13 cellular contexts compared by ENCODE assay signal in genomic region chr3:143442761-143443477, GRCh38.
A peak's percentile ranks its signal among the peaks of the same experiment; 100 is the strongest.
DNase-seq lines count a peak whose midpoint lies in the region; ATAC-seq and TF ChIP-seq lines count a peak whose summit lies in the region.
"Had no signal": no experiment of that assay in that cellular context is flagged by ENCODE, and none has a peak within 500 bp of the region (broad histone marks: within the 10 kb centered on the region; RNA-seq: fewer than 3 reads in every experiment).

No MANE protein-coding gene starts in this region.

- no peaks in the 10 kb centered on the region for H3K27me3 ChIP-seq in left ventricle myocardium inferior (ENCODE audit: low read depth)
- H3K27me3 ChIP-seq in trophoblast cell (ENCODE audit: insufficient read depth, low read length), result no peaks in the 10 kb centered on the region
- H3K27me3 ChIP-seq: BE2C, testis had no signal

- no peak for ATAC-seq in left cardiac atrium

- no peak overlapping the region for H2BK12ac ChIP-seq in trophoblast cell (ENCODE audit: low read length)

- no peak overlapping the region for H3K4ac ChIP-seq in trophoblast cell (ENCODE audit: low read depth, low read length)

- WGBS in trophoblast cell (ENCODE audit: extremely low coverage, insufficient coverage, insufficient read length), result no CpG with 5 or more reads among the region's 4 CpGs

- TF ChIP-seq CTCF in left ventricle myocardium inferior (IDR thresholded peaks at IDR 0.05; ENCODE audit: borderline replicate concordance), result no peak
- no peak for TF ChIP-seq CTCF in fibroblast of villous mesenchyme (IDR thresholded peaks at IDR 0.05; ENCODE audit: insufficient read depth, low read depth, low read length)

- no peak overlapping the region for H2BK5ac ChIP-seq in trophoblast cell (ENCODE audit: low read depth, low read length, poor library complexity)

- H3K27ac ChIP-seq in left ventricle myocardium inferior (replicated peaks), result peak overlapping the region; percentile 60
- no peak overlapping the region for H3K27ac ChIP-seq in trophoblast cell (ENCODE audit: low read depth, low read length)
- H3K27ac ChIP-seq: testis had no signal

- H4K12ac ChIP-seq in trophoblast cell (ENCODE audit: low read depth, low read length), result no peak overlapping the region

- H3K9me3 Mint-ChIP-seq in T-helper 2 cell treated with Interferon-gamma antibody and Interleukin-4, amounts not matched to agents 5 μg/mL and 100 μg/mL, for 36 hours, result no peaks in the 10 kb centered on the region
- H3K9me3 Mint-ChIP-seq: immature natural killer cell had no signal

- H3K36me3 ChIP-seq in left ventricle myocardium inferior (no peaks in the 10 kb centered on the region), trophoblast cell (ENCODE audit: control insufficient read depth in 1 of 2, insufficient read depth in 2 of 2, low read length in 2 of 2) (no peaks in the 10 kb centered on the region)
- H3K36me3 ChIP-seq: BE2C had no signal

- H3K4me3 ChIP-seq in left ventricle myocardium inferior, result no peak overlapping the region
- no peak overlapping the region for H3K4me3 ChIP-seq in fibroblast of villous mesenchyme (ENCODE audit: low read depth, low read length)
- H3K4me3 ChIP-seq in trophoblast cell (ENCODE audit: low read depth, low read length), result no peak overlapping the region
- H3K4me3 ChIP-seq: testis had no signal

- no peak overlapping the region for H4K91ac ChIP-seq in trophoblast cell (ENCODE audit: low read depth, low read length)

- DNase-seq in left ventricle myocardium inferior, result no peak
- no peak for DNase-seq in left cardiac atrium
- DNase-seq in T-helper 2 cell treated with Interferon-gamma antibody and Interleukin-4, amounts not matched to agents 5 μg/mL and 100 μg/mL, for 36 hours (ENCODE audit: low spot score), result no peak
- peak; percentile 16 for DNase-seq in fibroblast of villous mesenchyme (ENCODE audit: low read depth)
- DNase-seq in stromal cell of bone marrow (ENCODE audit: low read depth), result peak; percentile 55
- DNase-seq in dedifferentiated amniotic fluid mesenchymal stem cell (ENCODE audit: extremely low spot score), result no peak
- DNase-seq in trophoblast cell, result no peak
- no peak for DNase-seq in globus pallidus (ENCODE audit: low spot score)
- DNase-seq: activated CD4-positive, CD25-positive, alpha-beta regulatory T cell treated with anti-CD3 and anti-CD28 coated beads, Interleukin-2, amount 50 U/mL, for 72 hours; BE2C; immature natural killer cell; occipital lobe had no signal

- H3K4me3 Mint-ChIP-seq in T-helper 2 cell treated with Interferon-gamma antibody and Interleukin-4, amounts not matched to agents 5 μg/mL and 100 μg/mL, for 36 hours, result peak overlapping the region; percentile 47

- H3K79me2 ChIP-seq in trophoblast cell (ENCODE audit: control insufficient read depth, insufficient read depth, low read length, poor library complexity), result no peaks in the 10 kb centered on the region

- peaks cover 6% of the 10 kb centered on the region for H3K36me3 Mint-ChIP-seq in T-helper 2 cell treated with Interferon-gamma antibody and Interleukin-4, amounts not matched to agents 5 μg/mL and 100 μg/mL, for 36 hours (ENCODE audit: low read depth)

- H3K27me3 Mint-ChIP-seq in T-helper 2 cell treated with Interferon-gamma antibody and Interleukin-4, amounts not matched to agents 5 μg/mL and 100 μg/mL, for 36 hours (ENCODE audit: low read depth), result no peaks in the 10 kb centered on the region

- peaks cover 20% of the 10 kb centered on the region for H3K4me1 Mint-ChIP-seq in T-helper 2 cell treated with Interferon-gamma antibody and Interleukin-4, amounts not matched to agents 5 μg/mL and 100 μg/mL, for 36 hours (ENCODE audit: low read depth)

- intact Hi-C loops in left ventricle myocardium inferior (cut with micrococcal nuclease) (loop anchor here (10.0 kb wide), 1 partner anchor 138 kb away; no protein-coding TSS in a partner anchor), left cardiac atrium (cut with DNase I) (no loop called here)

- H3K18ac ChIP-seq in trophoblast cell (ENCODE audit: low read length), result no peak overlapping the region

- H3K9ac ChIP-seq in trophoblast cell (ENCODE audit: low read length), result no peak overlapping the region

- H3K27ac Mint-ChIP-seq in T-helper 2 cell treated with Interferon-gamma antibody and Interleukin-4, amounts not matched to agents 5 μg/mL and 100 μg/mL, for 36 hours, result peak overlapping the region; percentile 46

- H3K4me2 ChIP-seq in trophoblast cell (ENCODE audit: low read length), result no peak overlapping the region

- no peaks in the 10 kb centered on the region for H3K79me1 ChIP-seq in trophoblast cell (ENCODE audit: low read length)

- no peak overlapping the region for H2AFZ ChIP-seq in trophoblast cell (ENCODE audit: insufficient read depth, low read length, poor library complexity)

- no peak overlapping the region for H2BK120ac ChIP-seq in trophoblast cell (ENCODE audit: insufficient read depth, low read length, poor library complexity)

- H3K23ac ChIP-seq in trophoblast cell (ENCODE audit: low read length), result no peak overlapping the region

- no peak overlapping the region for H4K8ac ChIP-seq in trophoblast cell (ENCODE audit: low read depth, low read length)

- no peak overlapping the region for H2AK5ac ChIP-seq in trophoblast cell (ENCODE audit: low read length)

- H3K9me3 ChIP-seq in left ventricle myocardium inferior (replicated peaks), result no peaks in the 10 kb centered on the region
- no peaks in the 10 kb centered on the region for H3K9me3 ChIP-seq in trophoblast cell (ENCODE audit: insufficient read depth, low read depth, low read length)
- H3K9me3 ChIP-seq: BE2C, testis had no signal

- H3K4me1 ChIP-seq in left ventricle myocardium inferior, result peaks cover 23% of the 10 kb centered on the region
- H3K4me1 ChIP-seq in trophoblast cell (ENCODE audit: control insufficient read depth in 1 of 2, insufficient read depth in 2 of 2, low read length in 2 of 2), result no peaks in the 10 kb centered on the region
- H3K4me1 ChIP-seq: BE2C, testis had no signal

- no peak overlapping the region for H3K14ac ChIP-seq in trophoblast cell (ENCODE audit: low read length)

Comparison
In these comparisons a context has a peak if more than half of its experiments do, and no peak if none do; other contexts are left out.
1. DNase-seq: peak in fibroblast of villous mesenchyme (single experiment) and stromal cell of bone marrow (single experiment); none in left ventricle myocardium inferior (single experiment), left cardiac atrium (single experiment), T-helper 2 cell treated with Interferon-gamma antibody and Interleukin-4, amounts not matched to agents 5 μg/mL and 100 μg/mL, for 36 hours (single experiment), dedifferentiated amniotic fluid mesenchymal stem cell (single experiment), trophoblast cell (0 of 2) and globus pallidus (single experiment).